In the genomic region with DNA sequence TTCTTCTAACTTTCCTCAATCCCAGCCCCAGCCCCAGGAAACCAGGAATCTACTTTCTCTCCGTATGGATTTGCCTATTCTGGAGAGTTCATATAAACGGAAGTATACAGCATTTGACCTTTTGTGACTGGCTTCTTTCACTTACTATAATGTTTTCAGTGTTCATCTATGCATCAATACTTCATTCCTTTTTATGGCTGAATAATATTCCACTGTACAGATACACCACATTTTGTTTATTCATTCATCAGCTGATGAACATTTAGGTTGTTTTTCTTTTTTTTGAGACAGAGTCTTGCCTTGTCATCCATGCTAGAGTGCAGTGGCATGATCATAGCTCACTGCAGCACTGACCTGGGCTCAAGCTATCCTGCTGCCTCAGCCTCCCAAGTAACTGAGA, we compare ENCODE assay signal across 18 cellular contexts.
"Had no signal": no experiment of that assay in that cellular context is flagged by ENCODE, and none has a peak within 500 bp of the region (broad histone marks: within the 10 kb centered on the region; RNA-seq: fewer than 3 reads in every experiment).

No MANE protein-coding gene starts in this region.

- H3K36me3 Mint-ChIP-seq: type B pancreatic cell had no signal

- H3K9me3 Mint-ChIP-seq: dendritic cell treated with granulocyte-macrophage colony-stimulating factor and Interleukin-4, amounts not matched to agents 40 ng/mL and 50 ng/mL, for 4 days; effector memory CD8-positive, alpha-beta T cell; nephron progenitor cell; type B pancreatic cell had no signal

- H3K4me1 ChIP-seq: uterus had no signal

- H3K4me3 Mint-ChIP-seq: dendritic cell treated with granulocyte-macrophage colony-stimulating factor and Interleukin-4, amounts not matched to agents 40 ng/mL and 50 ng/mL, for 4 days; effector memory CD8-positive, alpha-beta T cell; naive thymus-derived CD4-positive, alpha-beta T cell; nephron progenitor cell; type B pancreatic cell had no signal

- ATAC-seq: effector memory CD8-positive, alpha-beta T cell; gastrocnemius medialis; heart right ventricle; naive thymus-derived CD4-positive, alpha-beta T cell had no signal

- DNase-seq: effector memory CD8-positive, alpha-beta T cell; gastrocnemius medialis; heart right ventricle; hypothalamus; kidney glomerular epithelial cell; mammary epithelial cell; naive thymus-derived CD4-positive, alpha-beta T cell; nephron progenitor cell; small intestine; stimulated activated CD4-positive, alpha-beta T cell treated with anti-CD3 and anti-CD28 coated beads, Interleukin-12 subunit alpha, Interleukin-12 subunit beta, amount 100 ng/mL, for 4 hours; stimulated activated CD4-positive, alpha-beta T cell treated with anti-CD3 and anti-CD28 coated beads, Interleukin-2, amount 100 ng/mL, for 48 hours; stimulated activated naive CD4-positive, alpha-beta T cell treated with Interleukin-2 at 50 U/mL for 16 hours; uterus had no signal

- H3K27me3 ChIP-seq: esophagus muscularis mucosa, right atrium auricular region, uterus had no signal

- H3K27ac ChIP-seq: epithelial cell of prostate, esophagus muscularis mucosa, gastrocnemius medialis, heart right ventricle, right atrium auricular region had no signal

- H3K36me3 ChIP-seq: esophagus muscularis mucosa, gastrocnemius medialis, heart right ventricle, right atrium auricular region, uterus had no signal

- H3K4me3 ChIP-seq: esophagus muscularis mucosa, gastrocnemius medialis, heart right ventricle, right atrium auricular region, uterus had no signal

- H3K27ac Mint-ChIP-seq: effector memory CD8-positive, alpha-beta T cell; nephron progenitor cell; type B pancreatic cell had no signal

- H3K9me3 ChIP-seq: esophagus muscularis mucosa, gastrocnemius medialis, heart right ventricle, right atrium auricular region, uterus had no signal
